In genomic region chr18:80171190-80171872, GRCh38 we compare ENCODE assay signal across 7 cellular contexts.
DNase-seq lines count a peak whose midpoint lies in the region; ATAC-seq and TF ChIP-seq lines count a peak whose summit lies in the region.

No MANE protein-coding gene starts in this region.

- H3K4me2 ChIP-seq in PC-3 (ENCODE audit: low read length): 0 out of 2 replicates have a peak overlapping the region, but pooled peaks have one; percentile 34

- H3F3A ChIP-seq in PC-3 (ENCODE audit: low read length, unreplicated experiment): no peaks in the 10 kb centered on the region

- H3K79me2 ChIP-seq in PC-3 (ENCODE audit: low read length): no peaks in the 10 kb centered on the region

- CTCF ChIA-PET in PC-3 (lab: Charles Lee): no interaction called here

- H4K20me1 ChIP-seq in PC-3 (ENCODE audit: low read length): no peaks in the 10 kb centered on the region

- peak overlapping the region in 2 of 5 donors; percentile 42 to 63 for H3K4me3 Mint-ChIP-seq in immature natural killer cell

- BruUV-seq in PC-3 (replicated peaks; lab: Mats Ljungman, UMichigan): no TSS peak

- H3K9ac ChIP-seq in PC-3 (ENCODE audit: low read length): no peak overlapping the region

- no peaks in the 10 kb centered on the region for H3K27me3 ChIP-seq in PC-3 (ENCODE audit: low read length)

- H3K9me3 ChIP-seq in PC-3 (ENCODE audit: low read length): no peaks in the 10 kb centered on the region

- H3K36me3 ChIP-seq in PC-3 (ENCODE audit: low read depth, low read length): no peaks in the 10 kb centered on the region

- peak; percentile 93 for TF ChIP-seq CTCF in GM13977 (IDR thresholded peaks at IDR 0.05; ENCODE audit: extremely low read depth, insufficient read depth, missing control alignments)
- TF ChIP-seq CTCF in PC-3 (conservative IDR thresholded peaks at IDR 0.05; ENCODE audit: low read depth, low read length): peak; percentile 94
- TF ChIP-seq CTCF in astrocyte of the cerebellum (IDR thresholded peaks at IDR 0.05; ENCODE audit: low read depth, low read length, missing control alignments): peak; percentile 71

- in situ Hi-C loops in GM13977 (cut with MboI; ENCODE audit: low pct_unique_long_range_greater_than_20kb, low sequenced_read_pairs, unreplicated experiment): no loop called here
- in situ Hi-C loops in astrocyte of the cerebellum (cut with HindIII; ENCODE audit: low sequenced_read_pairs): no loop called here

- peaks cover 21 to 23% of the 10 kb centered on the region in 2 donors for H3K4me1 Mint-ChIP-seq in immature natural killer cell

- POLR2A ChIA-PET in PC-3 (lab: Charles Lee; ENCODE audit: unreplicated experiment): no interaction called here

- H3K27ac ChIP-seq in PC-3 (ENCODE audit: low read length): no peak overlapping the region

- peak; percentile 73 for DNase-seq in GM13977 (ENCODE audit: low spot score)
- DNase-seq in PC-3: peak; percentile 29
- DNase-seq in astrocyte of the cerebellum (ENCODE audit: low read depth): no peak
- DNase-seq in immature natural killer cell: peak in 1 of 3 donors; percentile 61
- DNase-seq in stimulated activated CD4-positive, alpha-beta T cell treated with anti-CD3 and anti-CD28 coated beads, Interleukin-2, amount 100 ng/mL, for 48 hours: peak; percentile 65 to 69
- no peak for DNase-seq in SW 1271 (lab: John Stamatoyannopoulos, UW)

- H3K4me3 ChIP-seq in PC-3 (ENCODE audit: low read length) (no peak overlapping the region), astrocyte of the cerebellum (ENCODE audit: low read depth, low read length) (no peak overlapping the region)

- intact Hi-C loops in PC-3 (cut with micrococcal nuclease): no loop called here

- H3K36me3 Mint-ChIP-seq in immature natural killer cell: no peaks in the 10 kb centered on the region

- H3K27ac Mint-ChIP-seq in immature natural killer cell: peak overlapping the region in 4 of 6 donors; percentile 18 to 77 (median 34)

- H3K9me3 Mint-ChIP-seq in immature natural killer cell: peaks cover 0 to 6% (median under 1%) of the 10 kb centered on the region in 6 donors

- ATAC-seq in PC-3: peak; percentile 71
- no peak for ATAC-seq in GM18519 (IDR thresholded peaks at IDR 0.05; ENCODE audit: low FRiP score, unreplicated experiment)

- H3K27me3 Mint-ChIP-seq in immature natural killer cell (ENCODE audit: low read depth in 3 of 3): peaks cover 9 to 34% (median 10%) of the 10 kb centered on the region in 3 donors

- H3K9me2 ChIP-seq in PC-3 (replicated peaks; ENCODE audit: low read length): no peaks in the 10 kb centered on the region

- H3K4me1 ChIP-seq in PC-3 (ENCODE audit: insufficient read depth, low read length): peaks cover 2% of the 10 kb centered on the region; the same call in 1 of the 2 replicates

- no peak overlapping the region for H2AFZ ChIP-seq in PC-3 (ENCODE audit: low read length)

Comparison
In these comparisons a context has a peak if more than half of its experiments do, and no peak if none do; other contexts are left out.
1. DNase-seq: peak in GM13977 (single experiment), PC-3 (single experiment) and stimulated activated CD4-positive, alpha-beta T cell treated with anti-CD3 and anti-CD28 coated beads, Interleukin-2, amount 100 ng/mL, for 48 hours (2 of 2); none in astrocyte of the cerebellum (single experiment) and SW 1271 (0 of 2).
2. Peak in every context shown above with its lines, with median percentiles within 50 percentile points of each other: CTCF ChIP-seq.